Comparison of ENCODE assay signal across 8 cellular contexts in genomic region chrX:85851418-85851817, GRCh38.
DNase-seq lines count a peak whose midpoint lies in the region; ATAC-seq and TF ChIP-seq lines count a peak whose summit lies in the region.

No MANE protein-coding gene starts in this region.

- no peak overlapping the region for H3K4me2 ChIP-seq in GM23338

- no peak overlapping the region for H3K27ac Mint-ChIP-seq in GM23338
- H3K27ac Mint-ChIP-seq in activated T-helper 2 cell treated with anti-CD3 and anti-CD28 coated beads, Interferon-gamma antibody, Interleukin-2, Interleukin-4, amounts not matched to agents 10 μg/mL and 5 μg/mL and 100 μg/mL, durations not matched to agents 14 hours and 24 hours and 36 hours = no peak overlapping the region
- no peak overlapping the region for H3K27ac Mint-ChIP-seq in CD4-positive, alpha-beta T cell

- no peaks in the 10 kb centered on the region for H4K20me1 ChIP-seq in GM23338 (replicated peaks; ENCODE audit: insufficient read depth)

- H3K9me3 Mint-ChIP-seq in GM23338 = peaks cover 2% of the 10 kb centered on the region; the same call in 1 of the 3 replicates
- H3K9me3 Mint-ChIP-seq in activated T-helper 2 cell treated with anti-CD3 and anti-CD28 coated beads, Interferon-gamma antibody, Interleukin-2, Interleukin-4, amounts not matched to agents 10 μg/mL and 5 μg/mL and 100 μg/mL, durations not matched to agents 14 hours and 24 hours and 36 hours = no peaks in the 10 kb centered on the region
- H3K9me3 Mint-ChIP-seq in CD4-positive, alpha-beta T cell = no peaks in the 10 kb centered on the region

- in situ Hi-C loops in G401 (cut with HindIII; ENCODE audit: low sequenced_read_pairs) = no loop called here

- POLR2A ChIA-PET in CD4-positive, alpha-beta T cell (lab: Charles Lee) = no interaction called here

- H3K4me1 Mint-ChIP-seq in GM23338 = no peaks in the 10 kb centered on the region; the same call in 2 of the 3 replicates
- no peaks in the 10 kb centered on the region for H3K4me1 Mint-ChIP-seq in activated T-helper 2 cell treated with anti-CD3 and anti-CD28 coated beads, Interferon-gamma antibody, Interleukin-2, Interleukin-4, amounts not matched to agents 10 μg/mL and 5 μg/mL and 100 μg/mL, durations not matched to agents 14 hours and 24 hours and 36 hours (ENCODE audit: low read depth)
- H3K4me1 Mint-ChIP-seq in CD4-positive, alpha-beta T cell (ENCODE audit: low read depth) = no peaks in the 10 kb centered on the region

- H3K27me3 Mint-ChIP-seq in GM23338 (ENCODE audit: insufficient read depth, low read depth, poor library complexity) = no peaks in the 10 kb centered on the region
- H3K27me3 Mint-ChIP-seq in activated T-helper 2 cell treated with anti-CD3 and anti-CD28 coated beads, Interferon-gamma antibody, Interleukin-2, Interleukin-4, amounts not matched to agents 10 μg/mL and 5 μg/mL and 100 μg/mL, durations not matched to agents 14 hours and 24 hours and 36 hours (ENCODE audit: low read depth) = no peaks in the 10 kb centered on the region
- no peaks in the 10 kb centered on the region for H3K27me3 Mint-ChIP-seq in CD4-positive, alpha-beta T cell

- H3K4me1 ChIP-seq in GM23338 (ENCODE audit: insufficient read depth) = no peaks in the 10 kb centered on the region

- H3K27me3 ChIP-seq in GM23338 (ENCODE audit: insufficient read depth) = no peaks in the 10 kb centered on the region
- no peaks in the 10 kb centered on the region for H3K27me3 ChIP-seq in CD4-positive, alpha-beta T cell (ENCODE audit: control insufficient read depth, insufficient read depth, low read length)

- no peaks in the 10 kb centered on the region for H3K9me3 ChIP-seq in CD4-positive, alpha-beta T cell (ENCODE audit: control insufficient read depth, low read length)

- no peak overlapping the region for H3K27ac ChIP-seq in GM23338 (ENCODE audit: low read depth)
- H3K27ac ChIP-seq in CD4-positive, alpha-beta T cell (ENCODE audit: low read depth, low read length) = no peak overlapping the region

- H3K79me2 ChIP-seq in GM23338 (replicated peaks; ENCODE audit: insufficient read depth) = no peaks in the 10 kb centered on the region

- H3K36me3 Mint-ChIP-seq in GM23338 (ENCODE audit: low read depth) = no peaks in the 10 kb centered on the region
- no peaks in the 10 kb centered on the region for H3K36me3 Mint-ChIP-seq in activated T-helper 2 cell treated with anti-CD3 and anti-CD28 coated beads, Interferon-gamma antibody, Interleukin-2, Interleukin-4, amounts not matched to agents 10 μg/mL and 5 μg/mL and 100 μg/mL, durations not matched to agents 14 hours and 24 hours and 36 hours (ENCODE audit: low read depth)
- no peaks in the 10 kb centered on the region for H3K36me3 Mint-ChIP-seq in CD4-positive, alpha-beta T cell (ENCODE audit: low read depth)

- peak; percentile 54 to 71 for TF ChIP-seq CTCF in GM23338 (conservative IDR thresholded peaks at IDR 0.05; ENCODE audit: low read depth in 2 of 2)
- no peak for TF ChIP-seq CTCF in CD4-positive, alpha-beta T cell (IDR thresholded peaks at IDR 0.05)

- no peaks in the 10 kb centered on the region for H3F3A ChIP-seq in GM23338 (replicated peaks; ENCODE audit: low read depth)

- intact Hi-C loops in activated T-helper 2 cell treated with anti-CD3 and anti-CD28 coated beads, Interferon-gamma antibody, Interleukin-2, Interleukin-4, amounts not matched to agents 10 μg/mL and 5 μg/mL and 100 μg/mL, durations not matched to agents 14 hours and 24 hours and 36 hours (cut with micrococcal nuclease) = no loop called here
- intact Hi-C loops in CD4-positive, alpha-beta T cell (cut with DNase I, micrococcal nuclease) = no loop called here

- peak; percentile 52 for ATAC-seq in GM23338
- no peak for ATAC-seq in CD4-positive, alpha-beta T cell (ENCODE audit: poor library complexity)

- no peaks in the 10 kb centered on the region for H3K36me3 ChIP-seq in GM23338 (ENCODE audit: insufficient read depth)

- H3K9me2 ChIP-seq in GM23338 (ENCODE audit: insufficient read depth) = no peaks in the 10 kb centered on the region

- DNase-seq in G401 (ENCODE audit: low spot score) = peak; percentile 0
- DNase-seq in GM23338 (ENCODE audit: low spot score) = peak; percentile 37
- DNase-seq in amniotic epithelial cell (ENCODE audit: low read depth) = peak; percentile 7
- DNase-seq in lung microvascular endothelial cell (ENCODE audit: low read depth in 2 of 2) = peak; percentile 24 to 45
- no peak for DNase-seq in Kasumi-1 (lab: John Stamatoyannopoulos, UW)
- no peak for DNase-seq in activated T-helper 2 cell treated with anti-CD3 and anti-CD28 coated beads, Interferon-gamma antibody, Interleukin-2, Interleukin-4, amounts not matched to agents 10 μg/mL and 5 μg/mL and 100 μg/mL, durations not matched to agents 14 hours and 24 hours and 36 hours (ENCODE audit: low spot score)
- DNase-seq in NCI-H2196 (lab: John Stamatoyannopoulos, UW; ENCODE audit: unreplicated experiment) = no peak
- no peak for DNase-seq in CD4-positive, alpha-beta T cell

- no peak overlapping the region for H2AFZ ChIP-seq in GM23338

- no peak overlapping the region for H3K4me3 ChIP-seq in GM23338

- CTCF ChIA-PET in CD4-positive, alpha-beta T cell (lab: Charles Lee) = no interaction called here

- H3K4me3 Mint-ChIP-seq in GM23338 = no peak overlapping the region
- no peak overlapping the region for H3K4me3 Mint-ChIP-seq in activated T-helper 2 cell treated with anti-CD3 and anti-CD28 coated beads, Interferon-gamma antibody, Interleukin-2, Interleukin-4, amounts not matched to agents 10 μg/mL and 5 μg/mL and 100 μg/mL, durations not matched to agents 14 hours and 24 hours and 36 hours (ENCODE audit: low read depth)
- no peak overlapping the region for H3K4me3 Mint-ChIP-seq in CD4-positive, alpha-beta T cell

TF ChIP-seq in GM23338, 12 proteins besides CTCF, POLR2A, EP300 and RAD21 (continues in another document):
- no peak for TF ChIP-seq ETS1 (IDR thresholded peaks at IDR 0.05)
- no peak for TF ChIP-seq POLR2AphosphoS5 (IDR thresholded peaks at IDR 0.05; ENCODE audit: low read depth)
- TF ChIP-seq EZH2phosphoT487 (IDR thresholded peaks at IDR 0.05; ENCODE audit: unreplicated experiment) = no peak

Comparison
In these comparisons a context has a peak if more than half of its experiments do, and no peak if none do; other contexts are left out.
1. DNase-seq: peak in G401 (single experiment), GM23338 (single experiment), amniotic epithelial cell (single experiment) and lung microvascular endothelial cell (2 of 2); none in Kasumi-1 (0 of 2), activated T-helper 2 cell treated with anti-CD3 and anti-CD28 coated beads, Interferon-gamma antibody, Interleukin-2, Interleukin-4, amounts not matched to agents 10 μg/mL and 5 μg/mL and 100 μg/mL, durations not matched to agents 14 hours and 24 hours and 36 hours (single experiment), NCI-H2196 (single experiment) and CD4-positive, alpha-beta T cell (0 of 10).